In genomic region chr1:233459968-233460367, GRCh38 we compare ENCODE assay signal across 20 cellular contexts.
DNase-seq lines count a peak whose midpoint lies in the region; ATAC-seq, FAIRE-seq and TF ChIP-seq lines count a peak whose summit lies in the region.
"Had no signal": no experiment of that assay in that cellular context is flagged by ENCODE, and none has a peak within 500 bp of the region (broad histone marks: within the 10 kb centered on the region; RNA-seq: fewer than 3 reads in every experiment).

No MANE protein-coding gene starts in this region.

- ATAC-seq in GM21447 (IDR thresholded peaks at IDR 0.05; ENCODE audit: unreplicated experiment): peak; percentile 13
- ATAC-seq in HG02981 (IDR thresholded peaks at IDR 0.05; ENCODE audit: unreplicated experiment): peak; percentile 6
- no peak for ATAC-seq in HG03457 (IDR thresholded peaks at IDR 0.05; ENCODE audit: unreplicated experiment)
- ATAC-seq: activated CD8-positive, alpha-beta memory T cell treated with anti-CD3 and anti-CD28 coated beads, Interleukin-2, amount 10 ng/mL, durations not matched to agents 7 days and 5 days had no signal

- H3K27me3 ChIP-seq in astrocyte (ENCODE audit: insufficient read depth, low read length): no peaks in the 10 kb centered on the region
- H3K27me3 ChIP-seq: adrenal gland, tibial artery had no signal

- peak; percentile 1 for DNase-seq in astrocyte (ENCODE audit: low read depth)
- peak; percentile 36 for DNase-seq in retinal pigment epithelial cell (ENCODE audit: low read depth)
- no peak for DNase-seq in activated gamma-delta T cell (lab: John Stamatoyannopoulos, UW)
- DNase-seq in NCI-H69 (lab: John Stamatoyannopoulos, UW): no peak
- DNase-seq in NCI-H510A treated with DMSO at 0.1 percent for 48 hours (lab: John Stamatoyannopoulos, UW): no peak
- DNase-seq: activated CD4-positive, alpha-beta T cell treated with anti-CD3 and anti-CD28 coated beads for 36 hours; activated CD8-positive, alpha-beta memory T cell treated with anti-CD3 and anti-CD28 coated beads, Interleukin-2, amount 10 ng/mL, durations not matched to agents 7 days and 5 days; adrenal gland; central memory CD4-positive, alpha-beta T cell; DMS 273 treated with DMSO at 0.1 percent for 48 hours; MM.1S; naive B cell; NCI-H1694 treated with DMSO at 0.1 percent for 48 hours; NCI-H524; SIG-M5; spleen; tibial artery had no signal

- H3K9me3 Mint-ChIP-seq in astrocyte (ENCODE audit: unreplicated experiment): no peaks in the 10 kb centered on the region
- H3K9me3 Mint-ChIP-seq: naive B cell had no signal

- H3K79me2 ChIP-seq in astrocyte (ENCODE audit: insufficient read depth, low read length): no peaks in the 10 kb centered on the region

- no peak overlapping the region for H3K9ac ChIP-seq in astrocyte (ENCODE audit: low read length)

- H3K4me1 Mint-ChIP-seq in astrocyte (ENCODE audit: low read depth, unreplicated experiment): peaks cover 10% of the 10 kb centered on the region
- H3K4me1 Mint-ChIP-seq: activated CD4-positive, alpha-beta T cell treated with anti-CD3 and anti-CD28 coated beads for 36 hours; activated CD8-positive, alpha-beta memory T cell treated with anti-CD3 and anti-CD28 coated beads, Interleukin-2, amount 10 ng/mL, durations not matched to agents 7 days and 5 days; naive B cell had no signal

- H3K27ac Mint-ChIP-seq in astrocyte (ENCODE audit: unreplicated experiment): peak overlapping the region; percentile 82
- H3K27ac Mint-ChIP-seq: activated CD4-positive, alpha-beta T cell treated with anti-CD3 and anti-CD28 coated beads for 36 hours; activated CD8-positive, alpha-beta memory T cell treated with anti-CD3 and anti-CD28 coated beads, Interleukin-2, amount 10 ng/mL, durations not matched to agents 7 days and 5 days; naive B cell had no signal

- H3K27me3 Mint-ChIP-seq in astrocyte (ENCODE audit: low read depth, unreplicated experiment): no peaks in the 10 kb centered on the region

- TF ChIP-seq CTCF in astrocyte (IDR thresholded peaks at IDR 0.05; ENCODE audit: insufficient read depth, low read depth, low read length) (no peak), retinal pigment epithelial cell (conservative IDR thresholded peaks at IDR 0.05; ENCODE audit: low read depth, low read length) (no peak)

- H3K9me3 ChIP-seq in astrocyte (ENCODE audit: insufficient read depth, low read depth, low read length): peaks cover under 1% of the 10 kb centered on the region
- H3K9me3 ChIP-seq: adrenal gland, tibial artery had no signal

- H3K4me2 ChIP-seq in astrocyte (ENCODE audit: low read length): no peak overlapping the region

- H3K36me3 ChIP-seq in astrocyte (ENCODE audit: insufficient read depth, low read length): no peaks in the 10 kb centered on the region
- H3K36me3 ChIP-seq: adrenal gland, spleen, tibial artery had no signal

- H2AFZ ChIP-seq in astrocyte (ENCODE audit: low read depth, low read length): no peak overlapping the region

- H3K4me3 Mint-ChIP-seq in astrocyte (ENCODE audit: unreplicated experiment): no peak overlapping the region
- H3K4me3 Mint-ChIP-seq: activated CD4-positive, alpha-beta T cell treated with anti-CD3 and anti-CD28 coated beads for 36 hours; activated CD8-positive, alpha-beta memory T cell treated with anti-CD3 and anti-CD28 coated beads, Interleukin-2, amount 10 ng/mL, durations not matched to agents 7 days and 5 days; naive B cell had no signal

- H3K27ac ChIP-seq in astrocyte (ENCODE audit: low read depth, low read length): no peak overlapping the region
- H3K27ac ChIP-seq: adrenal gland, tibial artery had no signal

- no peak overlapping the region for H3K4me3 ChIP-seq in astrocyte (ENCODE audit: insufficient read depth, low read depth, low read length)
- no peak overlapping the region for H3K4me3 ChIP-seq in retinal pigment epithelial cell (ENCODE audit: low read length)
- H3K4me3 ChIP-seq: adrenal gland, spleen, tibial artery had no signal

- FAIRE-seq in astrocyte (lab: Jason Lieb, UNC): no peak

- H3K4me1 ChIP-seq in astrocyte (ENCODE audit: insufficient read depth, low read length): no peaks in the 10 kb centered on the region
- H3K4me1 ChIP-seq: adrenal gland, spleen, tibial artery had no signal

- H3K36me3 Mint-ChIP-seq in astrocyte (ENCODE audit: low read depth, unreplicated experiment): no peaks in the 10 kb centered on the region
- H3K36me3 Mint-ChIP-seq: activated CD8-positive, alpha-beta memory T cell treated with anti-CD3 and anti-CD28 coated beads, Interleukin-2, amount 10 ng/mL, durations not matched to agents 7 days and 5 days; naive B cell had no signal

- no peaks in the 10 kb centered on the region for H4K20me1 ChIP-seq in astrocyte (ENCODE audit: insufficient read depth, low read length)

Comparison
In these comparisons a context has a peak if more than half of its experiments do, and no peak if none do; other contexts are left out.
1. DNase-seq: peak in astrocyte (single experiment) and retinal pigment epithelial cell (single experiment); none in activated gamma-delta T cell (single experiment), NCI-H69 (single experiment) and NCI-H510A treated with DMSO at 0.1 percent for 48 hours (single experiment).